8 cellular contexts compared by ENCODE assay signal in genomic region chr10:121975295-121976086, GRCh38. TPM values are rescaled to one million over a fixed set of nuclear protein-coding genes. Genes with fewer than 3 reads are reported as not detected.
A peak's percentile ranks its signal among the peaks of the same experiment; 100 is the strongest.
DNase-seq lines count a peak whose midpoint lies in the region; ATAC-seq and TF ChIP-seq lines count a peak whose summit lies in the region.

No MANE protein-coding gene starts in this region.

- 27 to 54% (median 40%) methylated on average over 15 to 21 of the region's 21 CpGs for WGBS in stomach, 5 donors

- H3K27me3 Mint-ChIP-seq in Caco-2 (ENCODE audit: insufficient read depth, unreplicated experiment) = no peaks in the 10 kb centered on the region
- no peaks in the 10 kb centered on the region for H3K27me3 Mint-ChIP-seq in activated T-helper 1 cell treated with anti-CD3 and anti-CD28 coated beads, Interleukin-12 subunit alpha, Interleukin-12 subunit beta, Interleukin-2, Interleukin-4 antibody, amounts not matched to agents 30 ng/mL and 10 ng/mL and 1 ng/mL, durations not matched to agents 14 hours and 24 hours and 36 hours (ENCODE audit: insufficient read depth)

- H3K27ac Mint-ChIP-seq in Caco-2 (ENCODE audit: unreplicated experiment) = no peak overlapping the region
- no peak overlapping the region for H3K27ac Mint-ChIP-seq in activated T-helper 1 cell treated with anti-CD3 and anti-CD28 coated beads, Interleukin-12 subunit alpha, Interleukin-12 subunit beta, Interleukin-2, Interleukin-4 antibody, amounts not matched to agents 30 ng/mL and 10 ng/mL and 1 ng/mL, durations not matched to agents 14 hours and 24 hours and 36 hours

- peak overlapping the region; percentile 72 for H3K4me3 Mint-ChIP-seq in Caco-2 (ENCODE audit: unreplicated experiment)
- peak overlapping the region; percentile 69 for H3K4me3 Mint-ChIP-seq in activated T-helper 1 cell treated with anti-CD3 and anti-CD28 coated beads, Interleukin-12 subunit alpha, Interleukin-12 subunit beta, Interleukin-2, Interleukin-4 antibody, amounts not matched to agents 30 ng/mL and 10 ng/mL and 1 ng/mL, durations not matched to agents 14 hours and 24 hours and 36 hours

- peak overlapping the region; percentile 90 for H3K9ac ChIP-seq in iPS-15b (ENCODE audit: low read depth, low read length)

- POLR2A ChIA-PET in Caco-2 (lab: Charles Lee) = no interaction called here

- H3K4me1 ChIP-seq in Caco-2 = peaks cover 6% of the 10 kb centered on the region
- H3K4me1 ChIP-seq in iPS-15b (ENCODE audit: control insufficient read depth, insufficient read depth, low read length) = no peaks in the 10 kb centered on the region
- H3K4me1 ChIP-seq in stomach = peaks cover 14 to 39% (median 28%) of the 10 kb centered on the region in 4 donors

- intact Hi-C loops in Caco-2 (cut with micrococcal nuclease; ENCODE audit: unreplicated experiment) (loop anchor here (2.0 kb wide), 3 partner anchors 43 to 137 kb away; no protein-coding TSS in a partner anchor), stomach (cut with DNase I; ENCODE audit: low total_unique reads) (loop anchor here (10.0 kb wide), 2 partner anchors 51 to 79 kb away; partner anchors contain the start of gene ATE1)
- intact Hi-C loops in activated T-helper 1 cell treated with anti-CD3 and anti-CD28 coated beads, Interleukin-12 subunit alpha, Interleukin-12 subunit beta, Interleukin-2, Interleukin-4 antibody, amounts not matched to agents 30 ng/mL and 10 ng/mL and 1 ng/mL, durations not matched to agents 14 hours and 24 hours and 36 hours (cut with micrococcal nuclease) = loop anchor here (1.0 to 10.0 kb wide), 3 partner anchors 47 to 1121 kb away; partner anchors contain the start of genes ATE1, FAM24B and WDR11

- H3K4me1 Mint-ChIP-seq in Caco-2 (ENCODE audit: low read depth, unreplicated experiment) = peaks cover 9% of the 10 kb centered on the region
- H3K4me1 Mint-ChIP-seq in activated T-helper 1 cell treated with anti-CD3 and anti-CD28 coated beads, Interleukin-12 subunit alpha, Interleukin-12 subunit beta, Interleukin-2, Interleukin-4 antibody, amounts not matched to agents 30 ng/mL and 10 ng/mL and 1 ng/mL, durations not matched to agents 14 hours and 24 hours and 36 hours (ENCODE audit: low read depth) = peaks cover 19% of the 10 kb centered on the region

- H3K9me3 Mint-ChIP-seq in Caco-2 (ENCODE audit: unreplicated experiment) = peaks cover 11% of the 10 kb centered on the region
- no peaks in the 10 kb centered on the region for H3K9me3 Mint-ChIP-seq in activated T-helper 1 cell treated with anti-CD3 and anti-CD28 coated beads, Interleukin-12 subunit alpha, Interleukin-12 subunit beta, Interleukin-2, Interleukin-4 antibody, amounts not matched to agents 30 ng/mL and 10 ng/mL and 1 ng/mL, durations not matched to agents 14 hours and 24 hours and 36 hours

- DNase-seq in Caco-2 (no peak), stomach (no peak)
- DNase-seq in activated T-helper 1 cell treated with anti-CD3 and anti-CD28 coated beads, Interleukin-12 subunit alpha, Interleukin-12 subunit beta, Interleukin-2, Interleukin-4 antibody, amounts not matched to agents 30 ng/mL and 10 ng/mL and 1 ng/mL, durations not matched to agents 14 hours and 24 hours and 36 hours (ENCODE audit: low spot score) = no peak
- DNase-seq in stimulated activated CD4-positive, alpha-beta T cell treated with anti-CD3 and anti-CD28 coated beads, Interleukin-1b, Interleukin-23, amount 100 ng/mL, for 48 hours = no peak

- H3K36me3 ChIP-seq in Caco-2 (ENCODE audit: control insufficient read depth, insufficient read depth, low read length) (peaks cover 3% of the 10 kb centered on the region; the same call in 1 of the 2 replicates), iPS-15b (ENCODE audit: control insufficient read depth, insufficient read depth, low read length) (peaks cover 3% of the 10 kb centered on the region), stomach (peaks cover 4 to 19% (median 11%) of the 10 kb centered on the region in 4 donors)

- peaks cover 9% of the 10 kb centered on the region for H3K9me3 ChIP-seq in Caco-2
- peaks cover 6% of the 10 kb centered on the region for H3K9me3 ChIP-seq in iPS-15b (ENCODE audit: control insufficient read depth, insufficient read depth, low read length)
- no peaks in the 10 kb centered on the region for H3K9me3 ChIP-seq in stomach

- CTCF ChIA-PET in Caco-2 (lab: Charles Lee) = interaction anchor here (0.9 kb wide), 1 partner anchor 48 kb away, joined by 3 read pairs; the partner anchor contains the start of gene ATE1

- TF ChIP-seq EP300 in stomach (IDR thresholded peaks at IDR 0.05) = no peak

- BruUV-seq in Caco-2 (replicated peaks; lab: Mats Ljungman, UMichigan) = no TSS peak

- ATAC-seq in HG02678 (IDR thresholded peaks at IDR 0.05; ENCODE audit: unreplicated experiment) (peak; percentile 5), GM19397 (IDR thresholded peaks at IDR 0.05; ENCODE audit: unreplicated experiment) (no peak), GM18907 (IDR thresholded peaks at IDR 0.05; ENCODE audit: unreplicated experiment) (no peak)

- H3K27me3 ChIP-seq in Caco-2 (replicated peaks; ENCODE audit: control insufficient read depth, insufficient read depth, low read length) (no peaks in the 10 kb centered on the region), iPS-15b (ENCODE audit: control insufficient read depth, insufficient read depth, low read length) (no peaks in the 10 kb centered on the region), stomach (no peaks in the 10 kb centered on the region)

- TF ChIP-seq CTCF in Caco-2 (IDR thresholded peaks at IDR 0.05; ENCODE audit: insufficient read depth in 1 of 2, low read depth in 1 of 2, low read length in 1 of 2, severe bottlenecking in 1 of 2, unreplicated experiment in 1 of 2) = no peak
- TF ChIP-seq CTCF in stomach (IDR thresholded peaks at IDR 0.05) = peak in 2 of 7 experiments; percentile 64 to 80

- no peak for TF ChIP-seq POLR2A in stomach (IDR thresholded peaks at IDR 0.05)

- H3K36me3 Mint-ChIP-seq in Caco-2 (ENCODE audit: insufficient read depth, unreplicated experiment) = peaks cover 38% of the 10 kb centered on the region
- peaks cover 17% of the 10 kb centered on the region for H3K36me3 Mint-ChIP-seq in activated T-helper 1 cell treated with anti-CD3 and anti-CD28 coated beads, Interleukin-12 subunit alpha, Interleukin-12 subunit beta, Interleukin-2, Interleukin-4 antibody, amounts not matched to agents 30 ng/mL and 10 ng/mL and 1 ng/mL, durations not matched to agents 14 hours and 24 hours and 36 hours (ENCODE audit: low read depth)

- H3K4me3 ChIP-seq in Caco-2 (ENCODE audit: low read depth, low read length) (peak overlapping the region; percentile 95), iPS-15b (ENCODE audit: low read depth, low read length) (peak overlapping the region; percentile 78), stomach (peak overlapping the region; percentile 73 to 91 (median 85))

- peak overlapping the region; percentile 95 to 100 (median 99) for H3K27ac ChIP-seq in stomach

RNA-seq across cellular contexts. Expression of gene NSMCE4A, which starts 0.5 kb away (rescaled TPM):
- total RNA-seq in Caco-2 (2022) (106 and 111 TPM in 2 replicates), stomach (100 to 1,000 TPM in 4 of 5 donors, 10 to 100 TPM in 1; 90.6 to 441 (median 110) TPM)
- total RNA-seq in activated T-helper 1 cell treated with anti-CD3 and anti-CD28 coated beads, Interleukin-12 subunit alpha, Interleukin-12 subunit beta, Interleukin-2, Interleukin-4 antibody, amounts not matched to agents 30 ng/mL and 10 ng/mL and 1 ng/mL, durations not matched to agents 14 hours and 24 hours and 36 hours = 77.2 and 79.1 TPM in 2 replicates
- 10 to 100 TPM; 43.8 to 87.8 (median 47.7) TPM for polyA plus RNA-seq in stomach

RNA-seq across cellular contexts. Expression of gene TACC2, which starts 13.5 kb away (rescaled TPM):
- total RNA-seq in Caco-2 (2022) = 98.5 and 117 TPM in 2 replicates
- total RNA-seq in activated T-helper 1 cell treated with anti-CD3 and anti-CD28 coated beads, Interleukin-12 subunit alpha, Interleukin-12 subunit beta, Interleukin-2, Interleukin-4 antibody, amounts not matched to agents 30 ng/mL and 10 ng/mL and 1 ng/mL, durations not matched to agents 14 hours and 24 hours and 36 hours = not detected in 2 replicates
- 100 to 1,000 TPM in 1 of 5 donors, 10 to 100 TPM in 4; 35.2 to 102 (median 73.7) TPM for total RNA-seq in stomach
- 10 to 100 TPM; 29.0 to 49.1 (median 44.4) TPM for polyA plus RNA-seq in stomach

RNA-seq across cellular contexts. Expression of gene ATE1, which starts 47.7 kb away (rescaled TPM):
- total RNA-seq in Caco-2 (2022) = 75.2 and 76.9 TPM in 2 replicates
- total RNA-seq in activated T-helper 1 cell treated with anti-CD3 and anti-CD28 coated beads, Interleukin-12 subunit alpha, Interleukin-12 subunit beta, Interleukin-2, Interleukin-4 antibody, amounts not matched to agents 30 ng/mL and 10 ng/mL and 1 ng/mL, durations not matched to agents 14 hours and 24 hours and 36 hours = 37.5 and 40.2 TPM in 2 replicates
- total RNA-seq in stomach = 10 to 100 TPM in 3 of 5 donors, 1 to 10 TPM in 2; 8.8 to 47.4 (median 17.0) TPM
- polyA plus RNA-seq in stomach = 1 to 10 TPM; 4.9 to 9.2 (median 6.9) TPM

Comparison
In these comparisons a context has a peak if more than half of its experiments do, and no peak if none do; other contexts are left out.
1. RNA of gene TACC2, which starts 13.5 kb away (total RNA-seq): 98.5 to 117 TPM in Caco-2 and 35.2 to 102 TPM in stomach; not detected in activated T-helper 1 cell treated with anti-CD3 and anti-CD28 coated beads, Interleukin-12 subunit alpha, Interleukin-12 subunit beta, Interleukin-2, Interleukin-4 antibody, amounts not matched to agents 30 ng/mL and 10 ng/mL and 1 ng/mL, durations not matched to agents 14 hours and 24 hours and 36 hours; every median in the first group is over 10 times any median in the second.
2. Peak in every context shown above with its lines, with median percentiles within 50 percentile points of each other: H3K4me3 ChIP-seq.